ENCODE assay signal across 8 cellular contexts in genomic region chr9:137204731-137205125, GRCh38. TPM values are rescaled to one million over a fixed set of nuclear protein-coding genes. Genes with fewer than 3 reads are reported as not detected.
DNase-seq lines count a peak whose midpoint lies in the region; ATAC-seq and TF ChIP-seq lines count a peak whose summit lies in the region.

No MANE protein-coding gene starts in this region.

- DNase-seq in HFF-Myc (ENCODE audit: extremely low read depth, low read depth): no peak
- no peak for DNase-seq in activated T-helper 1 cell treated with anti-CD3 and anti-CD28 coated beads, Interleukin-12 subunit alpha, Interleukin-12 subunit beta, Interleukin-2, Interleukin-4 antibody, amounts not matched to agents 30 ng/mL and 10 ng/mL and 1 ng/mL, durations not matched to agents 14 hours and 24 hours and 36 hours (ENCODE audit: low spot score)
- DNase-seq in NCI-H345 (lab: John Stamatoyannopoulos, UW): no peak
- DNase-seq in NOMO-1 (lab: John Stamatoyannopoulos, UW; ENCODE audit: unreplicated experiment in 2 of 2): no peak
- DNase-seq in stimulated activated CD8-positive, alpha-beta memory T cell treated with anti-CD3 and anti-CD28 coated beads, Interleukin-4, amount 100 ng/mL, for 48 hours: no peak

- H3K9me3 Mint-ChIP-seq in activated T-helper 1 cell treated with anti-CD3 and anti-CD28 coated beads, Interleukin-12 subunit alpha, Interleukin-12 subunit beta, Interleukin-2, Interleukin-4 antibody, amounts not matched to agents 30 ng/mL and 10 ng/mL and 1 ng/mL, durations not matched to agents 14 hours and 24 hours and 36 hours: no peaks in the 10 kb centered on the region
- no peaks in the 10 kb centered on the region for H3K9me3 Mint-ChIP-seq in stimulated activated memory B cell treated with anti-CD40 and anti-IgM and Interleukin-4, amounts not matched to agents 10 μg/mL and 1 μg/mL and 100 μg/mL, for 72 hours

- peak overlapping the region; percentile 87 for H3K27ac Mint-ChIP-seq in activated T-helper 1 cell treated with anti-CD3 and anti-CD28 coated beads, Interleukin-12 subunit alpha, Interleukin-12 subunit beta, Interleukin-2, Interleukin-4 antibody, amounts not matched to agents 30 ng/mL and 10 ng/mL and 1 ng/mL, durations not matched to agents 14 hours and 24 hours and 36 hours
- peak overlapping the region; percentile 96 for H3K27ac Mint-ChIP-seq in stimulated activated memory B cell treated with anti-CD40 and anti-IgM and Interleukin-4, amounts not matched to agents 10 μg/mL and 1 μg/mL and 100 μg/mL, for 72 hours

- no peaks in the 10 kb centered on the region for H3K9me3 ChIP-seq in iPS-18a (ENCODE audit: control insufficient read depth, low read depth, low read length)

- no peak overlapping the region for H3K27ac ChIP-seq in iPS-18a (ENCODE audit: low read length)

- H3K4me1 ChIP-seq in iPS-18a (ENCODE audit: control insufficient read depth, low read depth, low read length): peaks cover 9% of the 10 kb centered on the region

- no peak for TF ChIP-seq CTCF in HFF-Myc (IDR thresholded peaks at IDR 0.05; ENCODE audit: low read depth, low read length, missing control alignments)

- peaks cover 42% of the 10 kb centered on the region for H3K4me1 Mint-ChIP-seq in activated T-helper 1 cell treated with anti-CD3 and anti-CD28 coated beads, Interleukin-12 subunit alpha, Interleukin-12 subunit beta, Interleukin-2, Interleukin-4 antibody, amounts not matched to agents 30 ng/mL and 10 ng/mL and 1 ng/mL, durations not matched to agents 14 hours and 24 hours and 36 hours (ENCODE audit: low read depth)
- peaks cover 55% of the 10 kb centered on the region for H3K4me1 Mint-ChIP-seq in stimulated activated memory B cell treated with anti-CD40 and anti-IgM and Interleukin-4, amounts not matched to agents 10 μg/mL and 1 μg/mL and 100 μg/mL, for 72 hours

- intact Hi-C loops in activated T-helper 1 cell treated with anti-CD3 and anti-CD28 coated beads, Interleukin-12 subunit alpha, Interleukin-12 subunit beta, Interleukin-2, Interleukin-4 antibody, amounts not matched to agents 30 ng/mL and 10 ng/mL and 1 ng/mL, durations not matched to agents 14 hours and 24 hours and 36 hours (cut with micrococcal nuclease): loop anchor here (1.0 to 2.0 kb wide), 4 partner anchors 16 to 54 kb away; partner anchors contain the start of genes ANAPC2, NELFB and SSNA1

- H3K36me3 Mint-ChIP-seq in activated T-helper 1 cell treated with anti-CD3 and anti-CD28 coated beads, Interleukin-12 subunit alpha, Interleukin-12 subunit beta, Interleukin-2, Interleukin-4 antibody, amounts not matched to agents 30 ng/mL and 10 ng/mL and 1 ng/mL, durations not matched to agents 14 hours and 24 hours and 36 hours (ENCODE audit: low read depth): peaks cover 20% of the 10 kb centered on the region
- peaks cover 27% of the 10 kb centered on the region for H3K36me3 Mint-ChIP-seq in stimulated activated memory B cell treated with anti-CD40 and anti-IgM and Interleukin-4, amounts not matched to agents 10 μg/mL and 1 μg/mL and 100 μg/mL, for 72 hours

- no peaks in the 10 kb centered on the region for H3K36me3 ChIP-seq in iPS-18a (ENCODE audit: control insufficient read depth, low read depth, low read length)

- peak overlapping the region; percentile 83 for H3K9ac ChIP-seq in iPS-18a (ENCODE audit: low read length)

- no peaks in the 10 kb centered on the region for H3K27me3 Mint-ChIP-seq in activated T-helper 1 cell treated with anti-CD3 and anti-CD28 coated beads, Interleukin-12 subunit alpha, Interleukin-12 subunit beta, Interleukin-2, Interleukin-4 antibody, amounts not matched to agents 30 ng/mL and 10 ng/mL and 1 ng/mL, durations not matched to agents 14 hours and 24 hours and 36 hours (ENCODE audit: insufficient read depth)
- no peaks in the 10 kb centered on the region for H3K27me3 Mint-ChIP-seq in stimulated activated memory B cell treated with anti-CD40 and anti-IgM and Interleukin-4, amounts not matched to agents 10 μg/mL and 1 μg/mL and 100 μg/mL, for 72 hours

- H3K27me3 ChIP-seq in iPS-18a (ENCODE audit: control insufficient read depth, insufficient read depth, low read length): no peaks in the 10 kb centered on the region

- peak overlapping the region; percentile 67 for H3K4me3 ChIP-seq in HFF-Myc (replicated peaks; ENCODE audit: low read depth, low read length)
- H3K4me3 ChIP-seq in iPS-18a (ENCODE audit: low read length): peak overlapping the region; percentile 95

- ATAC-seq in stimulated activated memory B cell treated with anti-CD40 and anti-IgM and Interleukin-4, amounts not matched to agents 10 μg/mL and 1 μg/mL and 100 μg/mL, for 72 hours: no peak
- no peak for ATAC-seq in HG02870 (IDR thresholded peaks at IDR 0.05; ENCODE audit: unreplicated experiment)

- peak overlapping the region; percentile 95 for H3K4me3 Mint-ChIP-seq in activated T-helper 1 cell treated with anti-CD3 and anti-CD28 coated beads, Interleukin-12 subunit alpha, Interleukin-12 subunit beta, Interleukin-2, Interleukin-4 antibody, amounts not matched to agents 30 ng/mL and 10 ng/mL and 1 ng/mL, durations not matched to agents 14 hours and 24 hours and 36 hours
- peak overlapping the region; percentile 85 for H3K4me3 Mint-ChIP-seq in stimulated activated memory B cell treated with anti-CD40 and anti-IgM and Interleukin-4, amounts not matched to agents 10 μg/mL and 1 μg/mL and 100 μg/mL, for 72 hours

RNA-seq across cellular contexts. Expression of gene TMEM203, which starts 0.7 kb away (rescaled TPM):
- 40.5 and 41.5 TPM in 2 replicates for total RNA-seq in activated T-helper 1 cell treated with anti-CD3 and anti-CD28 coated beads, Interleukin-12 subunit alpha, Interleukin-12 subunit beta, Interleukin-2, Interleukin-4 antibody, amounts not matched to agents 30 ng/mL and 10 ng/mL and 1 ng/mL, durations not matched to agents 14 hours and 24 hours and 36 hours

RNA-seq across cellular contexts. Expression of gene NDOR1, which starts 0.8 kb away (rescaled TPM):
- 42.4 and 48.9 TPM in 2 replicates for total RNA-seq in activated T-helper 1 cell treated with anti-CD3 and anti-CD28 coated beads, Interleukin-12 subunit alpha, Interleukin-12 subunit beta, Interleukin-2, Interleukin-4 antibody, amounts not matched to agents 30 ng/mL and 10 ng/mL and 1 ng/mL, durations not matched to agents 14 hours and 24 hours and 36 hours

RNA-seq across cellular contexts. Expression of gene TPRN, which starts 4.2 kb away (rescaled TPM):
- total RNA-seq in activated T-helper 1 cell treated with anti-CD3 and anti-CD28 coated beads, Interleukin-12 subunit alpha, Interleukin-12 subunit beta, Interleukin-2, Interleukin-4 antibody, amounts not matched to agents 30 ng/mL and 10 ng/mL and 1 ng/mL, durations not matched to agents 14 hours and 24 hours and 36 hours: 15.6 and 17.2 TPM in 2 replicates

RNA-seq across cellular contexts. Expression of gene SSNA1, which starts 16.3 kb away (rescaled TPM):
- total RNA-seq in activated T-helper 1 cell treated with anti-CD3 and anti-CD28 coated beads, Interleukin-12 subunit alpha, Interleukin-12 subunit beta, Interleukin-2, Interleukin-4 antibody, amounts not matched to agents 30 ng/mL and 10 ng/mL and 1 ng/mL, durations not matched to agents 14 hours and 24 hours and 36 hours: 101 and 105 TPM in 2 replicates

RNA-seq across cellular contexts. Expression of gene ANAPC2, which starts 16.4 kb away (rescaled TPM):
- 62.5 and 63.6 TPM in 2 replicates for total RNA-seq in activated T-helper 1 cell treated with anti-CD3 and anti-CD28 coated beads, Interleukin-12 subunit alpha, Interleukin-12 subunit beta, Interleukin-2, Interleukin-4 antibody, amounts not matched to agents 30 ng/mL and 10 ng/mL and 1 ng/mL, durations not matched to agents 14 hours and 24 hours and 36 hours
